In genomic region chr5:88089757-88090390, GRCh38 we compare ENCODE assay signal across 21 cellular contexts.
"Had no signal": no experiment of that assay in that cellular context is flagged by ENCODE, and none has a peak within 500 bp of the region (broad histone marks: within the 10 kb centered on the region; RNA-seq: fewer than 3 reads in every experiment).

No MANE protein-coding gene starts in this region.

- H3K4me1 ChIP-seq: esophagus muscularis mucosa, uterus had no signal

- DNase-seq: activated CD4-positive, alpha-beta T cell treated with anti-CD3 and anti-CD28 coated beads for 1 hour; activated CD4-positive, alpha-beta T cell treated with anti-CD3 and anti-CD28 coated beads, Interleukin-2, amount 50 U/mL, for 48 hours; activated gamma-delta T cell; activated naive CD8-positive, alpha-beta T cell treated with anti-CD3 and anti-CD28 coated beads, Interleukin-2, amount 10 ng/mL, durations not matched to agents 7 days and 5 days; activated T-cell treated with anti-CD3 and anti-CD28 coated beads, Interleukin-2, amount 50 U/mL, for 48 hours; aorta; dorsolateral prefrontal cortex; head of caudate nucleus; kidney; left ventricle myocardium inferior; mesenchymal stem cell; ovary; stimulated activated CD4-positive, alpha-beta T cell treated with anti-CD3 and anti-CD28 coated beads, Interleukin-15, amount 100 ng/mL, for 24 hours; stimulated activated CD4-positive, alpha-beta T cell treated with anti-CD3 and anti-CD28 coated beads, Interleukin-4, amount 100 ng/mL, for 24 hours; stimulated activated naive CD8-positive, alpha-beta T cell treated with anti-CD3 and anti-CD28 coated beads, Interleukin-15, amount 100 ng/mL, for 72 hours; uterus had no signal

- H3K27ac ChIP-seq: esophagus muscularis mucosa, left ventricle myocardium inferior, ovary, thoracic aorta, uterus had no signal

- ATAC-seq: stimulated activated naive CD8-positive, alpha-beta T cell treated with anti-CD3 and anti-CD28 coated beads, Interleukin-15, amount 100 ng/mL, for 72 hours had no signal

- H3K36me3 Mint-ChIP-seq: activated naive CD8-positive, alpha-beta T cell treated with anti-CD3 and anti-CD28 coated beads, Interleukin-2, amount 10 ng/mL, durations not matched to agents 7 days and 5 days had no signal

- H3K9me3 Mint-ChIP-seq: activated naive CD8-positive, alpha-beta T cell treated with anti-CD3 and anti-CD28 coated beads, Interleukin-2, amount 10 ng/mL, durations not matched to agents 7 days and 5 days; stimulated activated naive CD8-positive, alpha-beta T cell treated with anti-CD3 and anti-CD28 coated beads, Interleukin-15, amount 100 ng/mL, for 72 hours; T-helper 2 cell treated with Interferon-gamma antibody and Interleukin-4, amounts not matched to agents 5 μg/mL and 100 μg/mL, for 36 hours had no signal

- H3K36me3 ChIP-seq: esophagus muscularis mucosa, left ventricle myocardium inferior, ovary, thoracic aorta, uterus had no signal

- H3K4me3 Mint-ChIP-seq: activated naive CD8-positive, alpha-beta T cell treated with anti-CD3 and anti-CD28 coated beads, Interleukin-2, amount 10 ng/mL, durations not matched to agents 7 days and 5 days; stimulated activated naive CD8-positive, alpha-beta T cell treated with anti-CD3 and anti-CD28 coated beads, Interleukin-15, amount 100 ng/mL, for 72 hours; T-helper 2 cell treated with Interferon-gamma antibody and Interleukin-4, amounts not matched to agents 5 μg/mL and 100 μg/mL, for 36 hours had no signal

- H3K27me3 ChIP-seq: dorsolateral prefrontal cortex, esophagus muscularis mucosa, ovary, uterus had no signal

- FAIRE-seq: bronchial epithelial cell, endometrium, kidney had no signal

- H3K4me3 ChIP-seq: dorsolateral prefrontal cortex, esophagus muscularis mucosa, left ventricle myocardium inferior, ovary, thoracic aorta, uterus had no signal

- H3K27ac Mint-ChIP-seq: activated naive CD8-positive, alpha-beta T cell treated with anti-CD3 and anti-CD28 coated beads, Interleukin-2, amount 10 ng/mL, durations not matched to agents 7 days and 5 days; stimulated activated naive CD8-positive, alpha-beta T cell treated with anti-CD3 and anti-CD28 coated beads, Interleukin-15, amount 100 ng/mL, for 72 hours; T-helper 2 cell treated with Interferon-gamma antibody and Interleukin-4, amounts not matched to agents 5 μg/mL and 100 μg/mL, for 36 hours had no signal

- H3K9me3 ChIP-seq: esophagus muscularis mucosa, left ventricle myocardium inferior, ovary, thoracic aorta, uterus had no signal

- H3K4me1 Mint-ChIP-seq: activated naive CD8-positive, alpha-beta T cell treated with anti-CD3 and anti-CD28 coated beads, Interleukin-2, amount 10 ng/mL, durations not matched to agents 7 days and 5 days; stimulated activated naive CD8-positive, alpha-beta T cell treated with anti-CD3 and anti-CD28 coated beads, Interleukin-15, amount 100 ng/mL, for 72 hours had no signal
